ENCODE assay signal across 8 cellular contexts in the genomic region with DNA sequence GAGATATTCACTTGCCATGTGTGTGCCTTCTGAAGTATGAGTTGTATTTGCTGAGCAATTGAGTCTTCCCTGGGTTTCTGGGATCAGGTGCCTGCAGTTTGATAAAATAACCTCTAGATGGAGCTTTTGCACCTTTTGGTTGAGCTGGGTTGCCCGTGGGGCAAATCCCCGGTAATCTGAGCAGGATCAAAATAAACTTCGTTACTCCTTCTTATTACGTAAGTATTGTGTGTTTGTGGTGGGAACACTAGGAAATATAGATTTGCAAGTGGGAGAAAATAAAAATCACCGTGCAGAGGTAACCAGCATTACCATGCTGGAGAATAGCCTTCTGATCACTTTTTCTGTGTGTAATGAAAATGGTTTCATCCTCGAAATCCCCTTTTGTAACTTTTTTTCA.
A peak's percentile ranks its signal among the peaks of the same experiment; 100 is the strongest.
DNase-seq lines count a peak whose midpoint lies in the region; ATAC-seq and TF ChIP-seq lines count a peak whose summit lies in the region.

No MANE protein-coding gene starts in this region.

- H3K4me3 ChIP-seq in osteoblast (ENCODE audit: insufficient read depth, low read length) (no peak overlapping the region), lower leg skin (ENCODE audit: low read depth, poor library complexity, severe bottlenecking) (no peak overlapping the region)

- TF ChIP-seq POLR2A in lower leg skin (IDR thresholded peaks at IDR 0.05), result no peak

- H3K79me2 ChIP-seq in osteoblast (ENCODE audit: insufficient read depth, low read length), result no peaks in the 10 kb centered on the region

- peak; percentile 67 for TF ChIP-seq CTCF in osteoblast (IDR thresholded peaks at IDR 0.05; ENCODE audit: extremely low read depth, low read depth, low read length)
- TF ChIP-seq CTCF in lower leg skin (IDR thresholded peaks at IDR 0.05), result no peak

- in situ Hi-C loops in T47D (cut with HindIII; ENCODE audit: low pct_unique_long_range_greater_than_20kb, low sequenced_read_pairs), result no loop called here

- ATAC-seq in HG02588 (IDR thresholded peaks at IDR 0.05; ENCODE audit: unreplicated experiment), result no peak

- no peaks in the 10 kb centered on the region for H3K9me3 ChIP-seq in osteoblast (ENCODE audit: low read depth, low read length)

- H3K27ac ChIP-seq in osteoblast (ENCODE audit: low read depth, low read length), result no peak overlapping the region

- H3K36me3 ChIP-seq in osteoblast (ENCODE audit: insufficient read depth, low read length), result no peaks in the 10 kb centered on the region

- H3K27me3 ChIP-seq in osteoblast (ENCODE audit: insufficient read depth, low read length), result no peaks in the 10 kb centered on the region

- no peaks in the 10 kb centered on the region for H4K20me1 ChIP-seq in osteoblast (ENCODE audit: insufficient read depth, low read length)

- DNase-seq in NCI-H345 (lab: John Stamatoyannopoulos, UW) (peak; percentile 19), NCI-H345 treated with DMSO at 0.1 percent for 48 hours (lab: John Stamatoyannopoulos, UW; ENCODE audit: unreplicated experiment) (no peak), NCI-H1105 treated with DMSO at 0.1 percent for 48 hours (lab: John Stamatoyannopoulos, UW) (peak; percentile 75), T47D (ENCODE audit: low read depth in 1 of 2, low spot score in 1 of 2) (peak; percentile 37 to 83), osteoblast (ENCODE audit: insufficient read length, low spot score, missing footprints) (no peak), GF-D8 (lab: John Stamatoyannopoulos, UW) (no peak), lower leg skin (ENCODE audit: low spot score in 2 of 2) (no peak)

- no peak overlapping the region for H3K4me2 ChIP-seq in osteoblast (ENCODE audit: insufficient read depth, low read length)

- H2AFZ ChIP-seq in osteoblast (ENCODE audit: low read length), result no peak overlapping the region

- 70 to 76% methylated on average over 6 of the region's 6 CpGs for WGBS in lower leg skin, 2 donors

- no peaks in the 10 kb centered on the region for H3K4me1 ChIP-seq in osteoblast (ENCODE audit: insufficient read depth, low read length)

- intact Hi-C loops in lower leg skin (cut with DNase I; ENCODE audit: low total_unique reads), result no loop called here

Comparison
In these comparisons a context has a peak if more than half of its experiments do, and no peak if none do; other contexts are left out.
1. DNase-seq: peak in NCI-H345 (single experiment), NCI-H1105 treated with DMSO at 0.1 percent for 48 hours (single experiment) and T47D (2 of 2); none in NCI-H345 treated with DMSO at 0.1 percent for 48 hours (single experiment), osteoblast (single experiment), GF-D8 (single experiment) and lower leg skin (0 of 2).